In genomic region chr22:31489632-31490495, GRCh38 we compare ENCODE assay signal across 1 cellular context.
TF ChIP-seq lines count a peak whose summit lies in the region.

EIF4ENIF1 (minus strand) TSS chr22:31489842; CDS start chr22:31488718, 1,124 bp downstream.

TF ChIP-seq in HepG2, 621 proteins besides CTCF, POLR2A, EP300 and RAD21 (continued from another document and continues in another):
- TF ChIP-seq ATF5 (CRISPR knock-in tag; IDR thresholded peaks at IDR 0.05; ENCODE audit: low read depth) (no peak), AGO2 (optimal IDR thresholded peaks at IDR 0.05; ENCODE audit: low read depth, low read length) (peak; percentile 62), RORA (CRISPR knock-in tag; IDR thresholded peaks at IDR 0.05) (no peak), BORCS8-MEF2B (CRISPR knock-in tag; IDR thresholded peaks at IDR 0.05) (peak; percentile 72; the same call in 1 of the 2 replicates), EEA1 (CRISPR knock-in tag; IDR thresholded peaks at IDR 0.05; ENCODE audit: borderline replicate concordance) (peak; percentile 86; the same call in 1 of the 2 replicates), DPF2 (CRISPR knock-in tag; IDR thresholded peaks at IDR 0.05; ENCODE audit: borderline replicate concordance, low read depth) (no peak; the same call in 1 of the 2 replicates), CENPT (CRISPR knock-in tag; IDR thresholded peaks at IDR 0.05; ENCODE audit: low read depth) (no peak; the same call in 1 of the 2 replicates), ATM (IDR thresholded peaks at IDR 0.05; ENCODE audit: borderline replicate concordance) (no peak), ZFP36L2 (CRISPR knock-in tag; IDR thresholded peaks at IDR 0.05) (0 out of 2 replicates have a peak, but pooled peaks have one; percentile 40), KLF13 (CRISPR knock-in tag; IDR thresholded peaks at IDR 0.05) (peak; percentile 47; the same call in 1 of the 2 replicates), SIN3B (IDR thresholded peaks at IDR 0.05; ENCODE audit: low read length) (no peak), SMYD3 (CRISPR knock-in tag; IDR thresholded peaks at IDR 0.05) (no peak), ISX (CRISPR knock-in tag; conservative IDR thresholded peaks at IDR 0.05) (no peak), LBX2 (CRISPR knock-in tag; IDR thresholded peaks at IDR 0.05; ENCODE audit: borderline replicate concordance) (no peak), BATF2 (CRISPR knock-in tag; IDR thresholded peaks at IDR 0.05) (no peak), CC2D1A (CRISPR knock-in tag; IDR thresholded peaks at IDR 0.05) (no peak), SOX6 (IDR thresholded peaks at IDR 0.05) (no peak), SOX6 (CRISPR knock-in tag; IDR thresholded peaks at IDR 0.05) (no peak), RARG (CRISPR knock-in tag; IDR thresholded peaks at IDR 0.05; ENCODE audit: low read depth) (no peak), HMG20A (CRISPR knock-in tag; IDR thresholded peaks at IDR 0.05; ENCODE audit: borderline replicate concordance) (no peak), PHF20 (CRISPR knock-in tag; IDR thresholded peaks at IDR 0.05) (peak; percentile 60; the same call in 1 of the 2 replicates), MYNN (CRISPR knock-in tag; IDR thresholded peaks at IDR 0.05; ENCODE audit: low read depth) (no peak), CBX1 (IDR thresholded peaks at IDR 0.05; ENCODE audit: low read depth) (peak; percentile 58), ZNF749 (CRISPR knock-in tag; IDR thresholded peaks at IDR 0.05; ENCODE audit: borderline replicate concordance) (peak; percentile 65; the same call in 1 of the 2 replicates), MAFG (CRISPR knock-in tag; IDR thresholded peaks at IDR 0.05) (no peak), ZNF136 (CRISPR knock-in tag; IDR thresholded peaks at IDR 0.05; ENCODE audit: low read depth) (no peak; the same call in 1 of the 2 replicates), FOXJ3 (CRISPR knock-in tag; IDR thresholded peaks at IDR 0.05; ENCODE audit: borderline replicate concordance) (no peak), HMG20B (CRISPR knock-in tag; conservative IDR thresholded peaks at IDR 0.05) (no peak), ZNF720 (CRISPR knock-in tag; IDR thresholded peaks at IDR 0.05) (no peak), AGO1 (IDR thresholded peaks at IDR 0.05; ENCODE audit: low read depth, low read length, poor library complexity, severe bottlenecking) (no peak), JUNB (CRISPR knock-in tag; IDR thresholded peaks at IDR 0.05; ENCODE audit: borderline replicate concordance) (no peak), ZNF558 (CRISPR knock-in tag; IDR thresholded peaks at IDR 0.05; ENCODE audit: borderline replicate concordance) (peak; percentile 59; the same call in 1 of the 2 replicates), ZNF83 (CRISPR knock-in tag; IDR thresholded peaks at IDR 0.05; ENCODE audit: borderline replicate concordance) (no peak), ZNF230 (CRISPR knock-in tag; IDR thresholded peaks at IDR 0.05) (peak; percentile 49; the same call in 1 of the 2 replicates), RBM39 (IDR thresholded peaks at IDR 0.05; ENCODE audit: low read depth, low read length, poor library complexity, severe bottlenecking) (peak; percentile 75), GZF1 (CRISPR knock-in tag; IDR thresholded peaks at IDR 0.05) (no peak), NR2F6 (IDR thresholded peaks at IDR 0.05) (no peak), NR2F6 (CRISPR knock-in tag; IDR thresholded peaks at IDR 0.05) (no peak), ZNF569 (CRISPR knock-in tag; IDR thresholded peaks at IDR 0.05; ENCODE audit: borderline replicate concordance) (no peak), POGZ (CRISPR knock-in tag; IDR thresholded peaks at IDR 0.05) (peak; percentile 44), KMT2A (CRISPR knock-in tag; IDR thresholded peaks at IDR 0.05) (peak; percentile 48; the same call in 1 of the 2 replicates)
- TF ChIP-seq, protein P1, sequence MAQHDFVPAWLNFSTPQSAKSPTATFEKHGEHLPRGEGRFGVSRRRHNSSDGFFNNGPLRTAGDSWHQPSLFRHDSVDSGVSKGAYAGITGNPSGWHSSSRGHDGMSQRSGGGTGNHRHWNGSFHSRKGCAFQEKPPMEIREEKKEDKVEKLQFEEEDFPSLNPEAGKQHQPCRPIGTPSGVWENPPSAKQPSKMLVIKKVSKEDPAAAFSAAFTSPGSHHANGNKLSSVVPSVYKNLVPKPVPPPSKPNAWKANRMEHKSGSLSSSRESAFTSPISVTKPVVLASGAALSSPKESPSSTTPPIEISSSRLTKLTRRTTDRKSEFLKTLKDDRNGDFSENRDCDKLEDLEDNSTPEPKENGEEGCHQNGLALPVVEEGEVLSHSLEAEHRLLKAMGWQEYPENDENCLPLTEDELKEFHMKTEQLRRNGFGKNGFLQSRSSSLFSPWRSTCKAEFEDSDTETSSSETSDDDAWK (CRISPR knock-in tag; IDR thresholded peaks at IDR 0.05), result no peak
- TF ChIP-seq, protein P2, sequence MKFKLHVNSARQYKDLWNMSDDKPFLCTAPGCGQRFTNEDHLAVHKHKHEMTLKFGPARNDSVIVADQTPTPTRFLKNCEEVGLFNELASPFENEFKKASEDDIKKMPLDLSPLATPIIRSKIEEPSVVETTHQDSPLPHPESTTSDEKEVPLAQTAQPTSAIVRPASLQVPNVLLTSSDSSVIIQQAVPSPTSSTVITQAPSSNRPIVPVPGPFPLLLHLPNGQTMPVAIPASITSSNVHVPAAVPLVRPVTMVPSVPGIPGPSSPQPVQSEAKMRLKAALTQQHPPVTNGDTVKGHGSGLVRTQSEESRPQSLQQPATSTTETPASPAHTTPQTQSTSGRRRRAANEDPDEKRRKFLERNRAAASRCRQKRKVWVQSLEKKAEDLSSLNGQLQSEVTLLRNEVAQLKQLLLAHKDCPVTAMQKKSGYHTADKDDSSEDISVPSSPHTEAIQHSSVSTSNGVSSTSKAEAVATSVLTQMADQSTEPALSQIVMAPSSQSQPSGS (CRISPR knock-in tag; IDR thresholded peaks at IDR 0.05), result no peak; the same call in 1 of the 2 replicates
- TF ChIP-seq, protein P3, sequence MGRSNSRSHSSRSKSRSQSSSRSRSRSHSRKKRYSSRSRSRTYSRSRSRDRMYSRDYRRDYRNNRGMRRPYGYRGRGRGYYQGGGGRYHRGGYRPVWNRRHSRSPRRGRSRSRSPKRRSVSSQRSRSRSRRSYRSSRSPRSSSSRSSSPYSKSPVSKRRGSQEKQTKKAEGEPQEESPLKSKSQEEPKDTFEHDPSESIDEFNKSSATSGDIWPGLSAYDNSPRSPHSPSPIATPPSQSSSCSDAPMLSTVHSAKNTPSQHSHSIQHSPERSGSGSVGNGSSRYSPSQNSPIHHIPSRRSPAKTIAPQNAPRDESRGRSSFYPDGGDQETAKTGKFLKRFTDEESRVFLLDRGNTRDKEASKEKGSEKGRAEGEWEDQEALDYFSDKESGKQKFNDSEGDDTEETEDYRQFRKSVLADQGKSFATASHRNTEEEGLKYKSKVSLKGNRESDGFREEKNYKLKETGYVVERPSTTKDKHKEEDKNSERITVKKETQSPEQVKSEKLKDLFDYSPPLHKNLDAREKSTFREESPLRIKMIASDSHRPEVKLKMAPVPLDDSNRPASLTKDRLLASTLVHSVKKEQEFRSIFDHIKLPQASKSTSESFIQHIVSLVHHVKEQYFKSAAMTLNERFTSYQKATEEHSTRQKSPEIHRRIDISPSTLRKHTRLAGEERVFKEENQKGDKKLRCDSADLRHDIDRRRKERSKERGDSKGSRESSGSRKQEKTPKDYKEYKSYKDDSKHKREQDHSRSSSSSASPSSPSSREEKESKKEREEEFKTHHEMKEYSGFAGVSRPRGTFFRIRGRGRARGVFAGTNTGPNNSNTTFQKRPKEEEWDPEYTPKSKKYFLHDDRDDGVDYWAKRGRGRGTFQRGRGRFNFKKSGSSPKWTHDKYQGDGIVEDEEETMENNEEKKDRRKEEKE (IDR thresholded peaks at IDR 0.05), result no peak
- TF ChIP-seq, protein P4, sequence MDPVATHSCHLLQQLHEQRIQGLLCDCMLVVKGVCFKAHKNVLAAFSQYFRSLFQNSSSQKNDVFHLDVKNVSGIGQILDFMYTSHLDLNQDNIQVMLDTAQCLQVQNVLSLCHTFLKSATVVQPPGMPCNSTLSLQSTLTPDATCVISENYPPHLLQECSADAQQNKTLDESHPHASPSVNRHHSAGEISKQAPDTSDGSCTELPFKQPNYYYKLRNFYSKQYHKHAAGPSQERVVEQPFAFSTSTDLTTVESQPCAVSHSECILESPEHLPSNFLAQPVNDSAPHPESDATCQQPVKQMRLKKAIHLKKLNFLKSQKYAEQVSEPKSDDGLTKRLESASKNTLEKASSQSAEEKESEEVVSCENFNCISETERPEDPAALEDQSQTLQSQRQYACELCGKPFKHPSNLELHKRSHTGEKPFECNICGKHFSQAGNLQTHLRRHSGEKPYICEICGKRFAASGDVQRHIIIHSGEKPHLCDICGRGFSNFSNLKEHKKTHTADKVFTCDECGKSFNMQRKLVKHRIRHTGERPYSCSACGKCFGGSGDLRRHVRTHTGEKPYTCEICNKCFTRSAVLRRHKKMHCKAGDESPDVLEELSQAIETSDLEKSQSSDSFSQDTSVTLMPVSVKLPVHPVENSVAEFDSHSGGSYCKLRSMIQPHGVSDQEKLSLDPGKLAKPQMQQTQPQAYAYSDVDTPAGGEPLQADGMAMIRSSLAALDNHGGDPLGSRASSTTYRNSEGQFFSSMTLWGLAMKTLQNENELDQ (CRISPR knock-in tag; IDR thresholded peaks at IDR 0.05; ENCODE audit: borderline replicate concordance), result no peak
- TF ChIP-seq, protein P5, sequence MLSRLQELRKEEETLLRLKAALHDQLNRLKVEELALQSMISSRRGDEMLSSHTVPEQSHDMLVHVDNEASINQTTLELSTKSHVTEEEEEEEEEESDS (CRISPR knock-in tag; IDR thresholded peaks at IDR 0.05; ENCODE audit: borderline replicate concordance), result no peak
- TF ChIP-seq, protein P6, sequence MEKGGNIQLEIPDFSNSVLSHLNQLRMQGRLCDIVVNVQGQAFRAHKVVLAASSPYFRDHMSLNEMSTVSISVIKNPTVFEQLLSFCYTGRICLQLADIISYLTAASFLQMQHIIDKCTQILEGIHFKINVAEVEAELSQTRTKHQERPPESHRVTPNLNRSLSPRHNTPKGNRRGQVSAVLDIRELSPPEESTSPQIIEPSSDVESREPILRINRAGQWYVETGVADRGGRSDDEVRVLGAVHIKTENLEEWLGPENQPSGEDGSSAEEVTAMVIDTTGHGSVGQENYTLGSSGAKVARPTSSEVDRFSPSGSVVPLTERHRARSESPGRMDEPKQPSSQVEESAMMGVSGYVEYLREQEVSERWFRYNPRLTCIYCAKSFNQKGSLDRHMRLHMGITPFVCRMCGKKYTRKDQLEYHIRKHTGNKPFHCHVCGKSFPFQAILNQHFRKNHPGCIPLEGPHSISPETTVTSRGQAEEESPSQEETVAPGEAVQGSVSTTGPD (CRISPR knock-in tag; IDR thresholded peaks at IDR 0.05), result no peak
